Comparison of ENCODE assay signal across 8 cellular contexts in the genomic region with DNA sequence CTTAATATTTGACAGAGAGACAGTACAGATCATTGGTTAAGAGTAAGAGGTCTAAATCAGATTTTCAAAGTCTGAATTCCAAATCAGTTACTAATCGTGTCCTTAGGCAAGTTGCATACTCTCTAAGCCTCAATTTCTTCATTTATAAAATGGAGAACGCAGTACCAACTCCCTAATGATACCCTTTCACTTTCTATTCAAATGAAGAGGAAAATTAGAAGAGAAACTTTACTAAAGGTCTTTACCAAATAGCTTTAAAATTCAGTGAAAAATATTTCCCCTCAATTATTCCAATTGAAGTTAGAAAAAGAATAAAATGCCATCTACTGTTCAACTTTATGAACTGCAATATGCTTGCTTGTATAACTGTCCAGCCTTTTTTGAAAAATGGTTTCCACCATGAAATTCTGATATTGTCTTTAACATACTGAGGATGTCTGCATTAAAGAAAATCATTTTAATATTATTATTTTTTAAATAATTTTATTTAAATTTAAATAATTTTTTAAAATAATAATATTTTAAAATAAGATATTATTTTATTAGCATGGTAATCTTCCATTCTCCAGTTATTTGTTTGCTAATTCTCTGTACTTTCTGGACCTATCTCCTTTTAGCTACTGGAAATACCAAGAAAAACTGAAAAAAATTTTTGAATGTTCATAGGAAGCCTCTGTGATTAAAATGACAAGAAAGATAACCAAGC. TPM values are rescaled to one million over a fixed set of nuclear protein-coding genes. Genes with fewer than 3 reads are reported as not detected.
A peak's percentile ranks its signal among the peaks of the same experiment; 100 is the strongest.
DNase-seq lines count a peak whose midpoint lies in the region; ATAC-seq, FAIRE-seq and TF ChIP-seq lines count a peak whose summit lies in the region.

No MANE protein-coding gene starts in this region.

- ATAC-seq in IMR-90 (ENCODE audit: low read depth) (peak; percentile 59), sciatic nerve (peak; percentile 74), GM19463 (IDR thresholded peaks at IDR 0.05; ENCODE audit: unreplicated experiment) (no peak)

- intact Hi-C loops in IMR-90 (cut with micrococcal nuclease) (loop anchor here (2.0 to 10.0 kb wide), 6 partner anchors 79 to 626 kb away; a partner anchor contains a TSS), sciatic nerve (cut with DNase I) (no loop called here)

- peaks cover 4% of the 10 kb centered on the region for H3F3A ChIP-seq in SK-N-SH (replicated peaks; ENCODE audit: insufficient read depth)

- H3K9me1 ChIP-seq in IMR-90 (ENCODE audit: insufficient read depth, low read length) = no peaks in the 10 kb centered on the region

- H3K14ac ChIP-seq in IMR-90 (replicated peaks; ENCODE audit: low read depth, low read length) = no peak overlapping the region

- H2BK5ac ChIP-seq in IMR-90 (ENCODE audit: low read depth, low read length, poor library complexity, severe bottlenecking) = peak overlapping the region; percentile 26

- no peak for TF ChIP-seq POLR2A in IMR-90 (IDR thresholded peaks at IDR 0.05; ENCODE audit: low read depth, low read length)

- no peak overlapping the region for H2BK120ac ChIP-seq in IMR-90 (ENCODE audit: low read depth, low read length)

- no peak overlapping the region for H2AK9ac ChIP-seq in IMR-90 (replicated peaks; ENCODE audit: low read depth, low read length, poor library complexity)

- POLR2A ChIA-PET in IMR-90 (lab: Charles Lee; ENCODE audit: unreplicated experiment) = interaction anchor here (0.7 kb wide), 1 partner anchor 20 kb away, joined by 4 read pairs; no protein-coding TSS in a partner anchor
- POLR2A ChIA-PET in SK-N-SH (lab: Yijun Ruan, JAX) = interaction anchor here (0.7 to 1.0 kb wide), 2 partner anchors 30 to 445 kb away, joined by 3 to 4 read pairs; no protein-coding TSS in a partner anchor

- H3K79me1 ChIP-seq in IMR-90 (ENCODE audit: low read depth in 1 of 2, low read length in 2 of 2) = no peaks in the 10 kb centered on the region

- H2AFZ ChIP-seq in IMR-90 (replicated peaks; ENCODE audit: low read length, poor library complexity) = no peak overlapping the region
- H2AFZ ChIP-seq in SK-N-SH (ENCODE audit: low read depth) = no peak overlapping the region

- H4K20me1 ChIP-seq in IMR-90 (ENCODE audit: insufficient read depth, low read length) (no peaks in the 10 kb centered on the region; the same call in 1 of the 2 replicates), SK-N-SH (ENCODE audit: insufficient read depth) (no peaks in the 10 kb centered on the region)

- FAIRE-seq in D721Med (lab: Jason Lieb, UNC) = peak; percentile 35

- no TSS peak for BruUV-seq in IMR-90 (replicated peaks; lab: Mats Ljungman, UMichigan)

- H4K5ac ChIP-seq in IMR-90 (ENCODE audit: low read depth, low read length) = no peak overlapping the region

- H3K23ac ChIP-seq in IMR-90 (ENCODE audit: low read depth, low read length) = no peak overlapping the region

- H2AK5ac ChIP-seq in IMR-90 (ENCODE audit: low read depth, low read length) = no peak overlapping the region

- no peak overlapping the region for H3K4me3 ChIP-seq in IMR-90 (ENCODE audit: insufficient read depth, low read depth, low read length)
- H3K4me3 ChIP-seq in SK-N-SH (ENCODE audit: low read depth in 2 of 2, low read length in 1 of 2) = no peak overlapping the region; a peak in 1 of 4 replicates
- no peak overlapping the region for H3K4me3 ChIP-seq in fibroblast of pulmonary artery (replicated peaks; ENCODE audit: low read depth, low read length)

- in situ Hi-C loops in IMR-90 (cut with MboI; ENCODE audit: low sequenced_read_pairs) = loop anchor here (25.0 kb wide), 1 partner anchor 294 kb away; no protein-coding TSS in a partner anchor

- H3K9ac ChIP-seq in IMR-90 (ENCODE audit: low read depth, low read length) (no peak overlapping the region), SK-N-SH (no peak overlapping the region)

- no peak overlapping the region for H4K91ac ChIP-seq in IMR-90 (ENCODE audit: insufficient read depth, low read depth, low read length)

- H3K79me2 ChIP-seq in SK-N-SH (ENCODE audit: insufficient read depth) = no peaks in the 10 kb centered on the region

- peak overlapping the region; percentile 51; the same call in 1 of the 2 replicates for H3K4me2 ChIP-seq in IMR-90 (ENCODE audit: low read depth, low read length)
- H3K4me2 ChIP-seq in SK-N-SH = no peak overlapping the region

- no peak overlapping the region for H3K18ac ChIP-seq in IMR-90 (ENCODE audit: low read depth, low read length)

- H3K27me3 ChIP-seq in IMR-90 (ENCODE audit: control insufficient read depth, insufficient read depth, low read length) = no peaks in the 10 kb centered on the region
- no peaks in the 10 kb centered on the region for H3K27me3 ChIP-seq in SK-N-SH (ENCODE audit: insufficient read depth)

- no peak for TF ChIP-seq EP300 in SK-N-SH (IDR thresholded peaks at IDR 0.05; ENCODE audit: borderline replicate concordance in 1 of 2, low read depth in 1 of 2, low read length in 1 of 2)

- no peak overlapping the region for H4K8ac ChIP-seq in IMR-90 (ENCODE audit: low read depth in 2 of 2, low read length in 2 of 2)

- peak; percentile 56 for TF ChIP-seq RAD21 in IMR-90 (IDR thresholded peaks at IDR 0.05; ENCODE audit: low read length)
- TF ChIP-seq RAD21 in SK-N-SH (IDR thresholded peaks at IDR 0.05; ENCODE audit: low read length) = peak; percentile 68

- H3K36me3 ChIP-seq in IMR-90 (ENCODE audit: control insufficient read depth, insufficient read depth, low read length) (peaks cover 3% of the 10 kb centered on the region), SK-N-SH (replicated peaks in 1 of 2; ENCODE audit: control insufficient read depth in 1 of 2, insufficient read depth in 2 of 2, low read length in 1 of 2) (peaks cover 6 to 12% of the 10 kb centered on the region in 2 experiments)

- CTCF ChIA-PET in IMR-90 (lab: Yijun Ruan, JAX) = interaction anchor here (0.6 to 1.6 kb wide), 6 partner anchors 18 to 319 kb away, joined by 3 to 5 read pairs (median 4); no protein-coding TSS in a partner anchor
- CTCF ChIA-PET in SK-N-SH (lab: Yijun Ruan, JAX) = interaction anchor here (0.6 to 4.3 kb wide), 28 partner anchors 10 to 494 kb away, joined by 3 to 28 read pairs (median 4); a partner anchor contains a TSS

- H3K9me2 ChIP-seq in SK-N-SH = no peaks in the 10 kb centered on the region

- no peak overlapping the region for H3K4ac ChIP-seq in IMR-90 (ENCODE audit: low read depth, low read length)

- H3K9me3 ChIP-seq in IMR-90 (ENCODE audit: control insufficient read depth, insufficient read depth, low read length) = no peaks in the 10 kb centered on the region
- H3K9me3 ChIP-seq in SK-N-SH = no peaks in the 10 kb centered on the region

- DNase-seq in D721Med (ENCODE audit: insufficient read length, low spot score) (no peak), IMR-90 (peak; percentile 60), SK-N-SH (no peak), fibroblast of pulmonary artery (ENCODE audit: low read depth) (peak; percentile 69), sciatic nerve (ENCODE audit: low spot score) (no peak), iPS-NIHi7 (ENCODE audit: extremely low spot score) (no peak)
- DNase-seq in stimulated activated CD8-positive, alpha-beta memory T cell treated with anti-CD3 and anti-CD28 coated beads, Interleukin-4, amount 100 ng/mL, for 48 hours = no peak

- dilution Hi-C loops in IMR-90 (cut with HindIII; ENCODE audit: low sequenced_read_pairs, unreplicated experiment) = no loop called here

- TF ChIP-seq CTCF in D721Med (IDR thresholded peaks at IDR 0.05; ENCODE audit: insufficient read depth, missing control alignments) (peak; percentile 64), IMR-90 (conservative IDR thresholded peaks at IDR 0.05; ENCODE audit: low read depth, low read length) (peak; percentile 66), SK-N-SH (IDR thresholded peaks at IDR 0.05) (peak; percentile 80), fibroblast of pulmonary artery (IDR thresholded peaks at IDR 0.05; ENCODE audit: low read length, missing control alignments) (peak; percentile 65)

- H3K27ac ChIP-seq in IMR-90 (ENCODE audit: insufficient read depth, low read length) = no peak overlapping the region
- peak overlapping the region in 1 of 2 experiments; percentile 16; a peak in 2 of 4 replicates for H3K27ac ChIP-seq in SK-N-SH (ENCODE audit: low read depth in 2 of 2, low read length in 1 of 2)

- H2BK15ac ChIP-seq in IMR-90 (ENCODE audit: low read depth, low read length) = no peak overlapping the region

- peaks cover 3% of the 10 kb centered on the region for H3K4me1 ChIP-seq in IMR-90 (ENCODE audit: control insufficient read depth, insufficient read depth, low read length)
- H3K4me1 ChIP-seq in SK-N-SH (ENCODE audit: control insufficient read depth in 1 of 2, insufficient read depth in 2 of 2, low read depth in 1 of 2, low read length in 1 of 2) = peaks cover 5 to 12% of the 10 kb centered on the region in 2 experiments; a peak in 3 of 4 replicates

- no CpG with 5 or more reads among the region's 2 CpGs for WGBS in IMR-90 (ENCODE audit: extremely low coverage in 2 of 2, insufficient read length in 1 of 2), 2 experiments
- 21% methylated on average over 2 of the region's 2 CpGs for WGBS in SK-N-SH (ENCODE audit: low lambda C conversion rate)

- H2BK20ac ChIP-seq in IMR-90 (ENCODE audit: low read depth, low read length) = no peak overlapping the region

- no peak overlapping the region for H3K56ac ChIP-seq in IMR-90 (ENCODE audit: extremely low read depth, insufficient read depth, low read length)

TF ChIP-seq in IMR-90, 13 proteins besides CTCF, POLR2A, EP300 and RAD21 (continues in another document):
- TF ChIP-seq MXI1 (IDR thresholded peaks at IDR 0.05; ENCODE audit: borderline replicate concordance, low read depth, low read length) (no peak), NFE2L2 (IDR thresholded peaks at IDR 0.05; ENCODE audit: low read depth, low read length) (no peak), SMC3 (IDR thresholded peaks at IDR 0.05; ENCODE audit: low read depth, low read length) (peak; percentile 68), RFX5 (IDR thresholded peaks at IDR 0.05; ENCODE audit: low read depth, low read length) (peak; percentile 51; the same call in 1 of the 2 replicates)

TF ChIP-seq in SK-N-SH, 30 proteins besides CTCF, POLR2A, EP300 and RAD21:
- peak; percentile 31 for TF ChIP-seq SMC3 (IDR thresholded peaks at IDR 0.05; ENCODE audit: low read depth, low read length)
- TF ChIP-seq YY1 (IDR thresholded peaks at IDR 0.05; ENCODE audit: low read depth) = no peak

RNA-seq across cellular contexts. Expression of a gene that starts 36.0 kb away (rescaled TPM):
- 12.9 and 13.1 TPM in 2 replicates for total RNA-seq in IMR-90 (2012; rRNA removed)
- polyA plus RNA-seq in IMR-90 (2012; rRNA removed) = 6.2 and 6.6 TPM in 2 replicates
- polyA plus RNA-seq in IMR-90 (2012; cell fraction: cytosol; rRNA removed) = 2.0 and 2.3 TPM in 2 replicates
- polyA plus RNA-seq in IMR-90 (2012; cell fraction: nucleus; rRNA removed; ENCODE audit: low replicate concordance) = 4.6 and 15.1 TPM in 2 replicates
- polyA plus RNA-seq in SK-N-SH (2012; rRNA removed) = 15.9 and 16.2 TPM in 2 replicates
- 14.0 and 17.9 TPM in 2 replicates for polyA plus RNA-seq in SK-N-SH (2012; cell fraction: cytosol; rRNA removed)
- 18.9 and 28.3 TPM in 2 replicates for polyA plus RNA-seq in SK-N-SH (2012; cell fraction: nucleus; rRNA removed)
- total RNA-seq in sciatic nerve = 11.7 TPM

Comparison
In these comparisons a context has a peak if more than half of its experiments do, and no peak if none do; other contexts are left out.
1. DNase-seq: peak in IMR-90 (single experiment) and fibroblast of pulmonary artery (single experiment); none in D721Med (single experiment), SK-N-SH (single experiment), sciatic nerve (single experiment), iPS-NIHi7 (single experiment) and stimulated activated CD8-positive, alpha-beta memory T cell treated with anti-CD3 and anti-CD28 coated beads, Interleukin-4, amount 100 ng/mL, for 48 hours (single experiment).
2. Peak in every context shown above with its lines, with median percentiles within 50 percentile points of each other: CTCF ChIP-seq.